ENCODE assay signal across 1 cellular context in the genomic region with DNA sequence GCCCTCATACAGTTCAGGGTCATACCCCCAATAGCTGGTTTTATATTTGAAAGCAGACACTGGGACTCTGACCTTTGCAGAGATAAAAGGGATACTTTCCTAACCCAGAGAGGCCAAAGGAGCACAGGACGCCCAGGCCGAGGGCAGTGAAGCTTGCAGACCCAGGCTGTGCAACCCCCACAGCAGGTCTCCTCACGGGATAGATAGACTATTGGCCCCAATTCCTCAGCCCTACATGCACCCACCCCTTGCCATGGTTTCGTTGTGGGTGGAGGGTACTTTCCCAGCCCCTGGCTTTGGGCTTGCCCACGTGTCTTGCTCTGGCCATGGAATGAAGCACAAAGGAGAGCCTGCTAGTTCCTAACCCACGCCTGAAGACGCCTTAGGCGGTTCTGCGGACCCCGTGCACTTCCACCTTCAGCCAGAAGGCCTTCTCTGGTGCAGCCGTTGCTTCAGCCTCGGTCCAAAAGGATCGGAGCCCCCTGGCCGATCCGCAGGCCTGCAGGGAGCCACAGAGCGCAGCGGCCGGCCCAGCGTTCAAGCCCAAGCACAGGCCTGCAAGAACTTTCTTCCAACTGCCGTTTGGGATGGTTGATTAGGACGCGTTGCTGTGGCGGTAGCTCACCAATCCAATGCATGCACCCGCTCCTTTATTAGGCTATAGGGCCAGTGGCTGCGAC.
TF ChIP-seq lines count a peak whose summit lies in the region.

No MANE protein-coding gene starts in this region.

TF ChIP-seq in GM23338, 12 proteins besides CTCF, POLR2A, EP300 and RAD21 (continued from another document):
- TF ChIP-seq, protein P1, sequence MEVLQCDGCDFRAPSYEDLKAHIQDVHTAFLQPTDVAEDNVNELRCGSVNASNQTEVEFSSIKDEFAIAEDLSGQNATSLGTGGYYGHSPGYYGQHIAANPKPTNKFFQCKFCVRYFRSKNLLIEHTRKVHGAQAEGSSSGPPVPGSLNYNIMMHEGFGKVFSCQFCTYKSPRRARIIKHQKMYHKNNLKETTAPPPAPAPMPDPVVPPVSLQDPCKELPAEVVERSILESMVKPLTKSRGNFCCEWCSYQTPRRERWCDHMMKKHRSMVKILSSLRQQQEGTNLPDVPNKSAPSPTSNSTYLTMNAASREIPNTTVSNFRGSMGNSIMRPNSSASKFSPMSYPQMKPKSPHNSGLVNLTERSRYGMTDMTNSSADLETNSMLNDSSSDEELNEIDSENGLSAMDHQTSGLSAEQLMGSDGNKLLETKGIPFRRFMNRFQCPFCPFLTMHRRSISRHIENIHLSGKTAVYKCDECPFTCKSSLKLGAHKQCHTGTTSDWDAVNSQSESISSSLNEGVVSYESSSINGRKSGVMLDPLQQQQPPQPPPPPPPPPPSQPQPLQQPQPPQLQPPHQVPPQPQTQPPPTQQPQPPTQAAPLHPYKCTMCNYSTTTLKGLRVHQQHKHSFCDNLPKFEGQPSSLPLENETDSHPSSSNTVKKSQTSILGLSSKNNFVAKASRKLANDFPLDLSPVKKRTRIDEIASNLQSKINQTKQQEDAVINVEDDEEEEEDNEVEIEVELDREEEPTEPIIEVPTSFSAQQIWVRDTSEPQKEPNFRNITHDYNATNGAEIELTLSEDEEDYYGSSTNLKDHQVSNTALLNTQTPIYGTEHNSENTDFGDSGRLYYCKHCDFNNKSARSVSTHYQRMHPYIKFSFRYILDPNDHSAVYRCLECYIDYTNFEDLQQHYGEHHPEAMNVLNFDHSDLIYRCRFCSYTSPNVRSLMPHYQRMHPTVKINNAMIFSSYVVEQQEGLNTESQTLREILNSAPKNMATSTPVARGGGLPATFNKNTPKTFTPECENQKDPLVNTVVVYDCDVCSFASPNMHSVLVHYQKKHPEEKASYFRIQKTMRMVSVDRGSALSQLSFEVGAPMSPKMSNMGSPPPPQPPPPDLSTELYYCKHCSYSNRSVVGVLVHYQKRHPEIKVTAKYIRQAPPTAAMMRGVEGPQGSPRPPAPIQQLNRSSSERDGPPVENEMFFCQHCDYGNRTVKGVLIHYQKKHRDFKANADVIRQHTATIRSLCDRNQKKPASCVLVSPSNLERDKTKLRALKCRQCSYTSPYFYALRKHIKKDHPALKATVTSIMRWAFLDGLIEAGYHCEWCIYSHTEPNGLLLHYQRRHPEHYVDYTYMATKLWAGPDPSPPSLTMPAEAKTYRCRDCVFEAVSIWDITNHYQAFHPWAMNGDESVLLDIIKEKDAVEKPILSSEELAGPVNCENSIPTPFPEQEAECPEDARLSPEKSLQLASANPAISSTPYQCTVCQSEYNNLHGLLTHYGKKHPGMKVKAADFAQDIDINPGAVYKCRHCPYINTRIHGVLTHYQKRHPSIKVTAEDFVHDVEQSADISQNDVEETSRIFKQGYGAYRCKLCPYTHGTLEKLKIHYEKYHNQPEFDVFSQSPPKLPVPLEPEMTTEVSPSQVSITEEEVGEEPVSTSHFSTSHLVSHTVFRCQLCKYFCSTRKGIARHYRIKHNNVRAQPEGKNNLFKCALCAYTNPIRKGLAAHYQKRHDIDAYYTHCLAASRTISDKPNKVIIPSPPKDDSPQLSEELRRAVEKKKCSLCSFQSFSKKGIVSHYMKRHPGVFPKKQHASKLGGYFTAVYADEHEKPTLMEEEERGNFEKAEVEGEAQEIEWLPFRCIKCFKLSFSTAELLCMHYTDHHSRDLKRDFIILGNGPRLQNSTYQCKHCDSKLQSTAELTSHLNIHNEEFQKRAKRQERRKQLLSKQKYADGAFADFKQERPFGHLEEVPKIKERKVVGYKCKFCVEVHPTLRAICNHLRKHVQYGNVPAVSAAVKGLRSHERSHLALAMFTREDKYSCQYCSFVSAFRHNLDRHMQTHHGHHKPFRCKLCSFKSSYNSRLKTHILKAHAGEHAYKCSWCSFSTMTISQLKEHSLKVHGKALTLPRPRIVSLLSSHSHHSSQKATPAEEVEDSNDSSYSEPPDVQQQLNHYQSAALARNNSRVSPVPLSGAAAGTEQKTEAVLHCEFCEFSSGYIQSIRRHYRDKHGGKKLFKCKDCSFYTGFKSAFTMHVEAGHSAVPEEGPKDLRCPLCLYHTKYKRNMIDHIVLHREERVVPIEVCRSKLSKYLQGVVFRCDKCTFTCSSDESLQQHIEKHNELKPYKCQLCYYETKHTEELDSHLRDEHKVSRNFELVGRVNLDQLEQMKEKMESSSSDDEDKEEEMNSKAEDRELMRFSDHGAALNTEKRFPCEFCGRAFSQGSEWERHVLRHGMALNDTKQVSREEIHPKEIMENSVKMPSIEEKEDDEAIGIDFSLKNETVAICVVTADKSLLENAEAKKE (CRISPR knock-in tag; IDR thresholded peaks at IDR 0.05), result no peak
- TF ChIP-seq EZH2 (IDR thresholded peaks at IDR 0.05; ENCODE audit: low read depth, unreplicated experiment) (no peak), CREB1 (CRISPR knock-in tag; IDR thresholded peaks at IDR 0.05; ENCODE audit: low read depth) (no peak)
